In genomic region chr7:48390381-48391327, GRCh38 we compare ENCODE assay signal across 16 cellular contexts.
DNase-seq lines count a peak whose midpoint lies in the region; ATAC-seq and TF ChIP-seq lines count a peak whose summit lies in the region.
"Had no signal": no experiment of that assay in that cellular context is flagged by ENCODE, and none has a peak within 500 bp of the region (broad histone marks: within the 10 kb centered on the region; RNA-seq: fewer than 3 reads in every experiment).

No MANE protein-coding gene starts in this region.

- H3K9me3 Mint-ChIP-seq in MCF 10A (ENCODE audit: unreplicated experiment), result peaks cover 14% of the 10 kb centered on the region
- H3K9me3 Mint-ChIP-seq: H9 had no signal

- H3K27ac Mint-ChIP-seq in MCF 10A (ENCODE audit: low read depth, unreplicated experiment), result peak overlapping the region; percentile 95
- H3K27ac Mint-ChIP-seq: H9 had no signal

- H3K9ac ChIP-seq in smooth muscle cell (ENCODE audit: low read depth), result no peak overlapping the region

- no peak for ATAC-seq in HG02588 (IDR thresholded peaks at IDR 0.05; ENCODE audit: unreplicated experiment)
- ATAC-seq: naive thymus-derived CD8-positive, alpha-beta T cell had no signal

- no peaks in the 10 kb centered on the region for H3K36me3 Mint-ChIP-seq in MCF 10A (ENCODE audit: insufficient read depth, unreplicated experiment)
- H3K36me3 Mint-ChIP-seq: naive thymus-derived CD8-positive, alpha-beta T cell had no signal

- no peak for TF ChIP-seq CTCF in MCF 10A (IDR thresholded peaks at IDR 0.05; ENCODE audit: unreplicated experiment)
- TF ChIP-seq CTCF in smooth muscle cell (IDR thresholded peaks at IDR 0.05; ENCODE audit: borderline replicate concordance, insufficient read depth, poor library complexity, severe bottlenecking), result no peak

- no peak overlapping the region for H3K4me3 ChIP-seq in smooth muscle cell
- H3K4me3 ChIP-seq: thoracic aorta had no signal

- no peaks in the 10 kb centered on the region for H3K27me3 Mint-ChIP-seq in MCF 10A (ENCODE audit: insufficient read depth, unreplicated experiment)

- no TSS peak for BruUV-seq in MCF 10A (replicated peaks; lab: Mats Ljungman, UMichigan)

- no peaks in the 10 kb centered on the region for H3K27me3 ChIP-seq in smooth muscle cell (ENCODE audit: low read depth)

- peaks cover 5% of the 10 kb centered on the region for H3F3A ChIP-seq in smooth muscle cell (ENCODE audit: low read depth)

- no peak overlapping the region for H3K4me3 Mint-ChIP-seq in MCF 10A (ENCODE audit: unreplicated experiment)
- H3K4me3 Mint-ChIP-seq: H9; naive thymus-derived CD8-positive, alpha-beta T cell had no signal

- H3K27ac ChIP-seq in smooth muscle cell (ENCODE audit: low read depth), result peak overlapping the region; percentile 32
- H3K27ac ChIP-seq: 22Rv1, thoracic aorta had no signal

- CTCF ChIA-PET in MCF 10A (lab: Yijun Ruan, JAX), result interaction anchor here (0.6 to 2.3 kb wide), 3 partner anchors 11 to 91 kb away, joined by 3 to 8 read pairs (median 3); no protein-coding TSS in a partner anchor

- no peaks in the 10 kb centered on the region for H3K9me3 ChIP-seq in smooth muscle cell (replicated peaks; ENCODE audit: low read depth)
- H3K9me3 ChIP-seq: thoracic aorta had no signal

- intact Hi-C loops in MCF 10A (cut with micrococcal nuclease), result no loop called here

- no peaks in the 10 kb centered on the region for H3K79me2 ChIP-seq in smooth muscle cell (ENCODE audit: low read depth)

- H3K4me1 ChIP-seq in smooth muscle cell (ENCODE audit: low read depth), result peaks cover 5% of the 10 kb centered on the region

- POLR2A ChIA-PET in MCF 10A (lab: Yijun Ruan, JAX), result interaction anchor here (0.7 kb wide), 1 partner anchor 36 kb away, joined by 3 read pairs; no protein-coding TSS in a partner anchor

- WGBS in smooth muscle cell (ENCODE audit: low lambda C conversion rate), result 62% methylated on average over 6 of the region's 6 CpGs

- H3K36me3 ChIP-seq in smooth muscle cell (ENCODE audit: low read depth), result no peaks in the 10 kb centered on the region
- H3K36me3 ChIP-seq: thoracic aorta had no signal

- H3K4me2 ChIP-seq in smooth muscle cell, result peak overlapping the region; percentile 54

- H4K20me1 ChIP-seq in smooth muscle cell (ENCODE audit: low read depth), result no peaks in the 10 kb centered on the region

- peak; percentile 30 for DNase-seq in NCI-H1092 (lab: John Stamatoyannopoulos, UW)
- DNase-seq in NCI-H1092 treated with DMSO at 0.1 percent for 48 hours (lab: John Stamatoyannopoulos, UW), result no peak
- DNase-seq in NCI-H748 (lab: John Stamatoyannopoulos, UW; ENCODE audit: unreplicated experiment), result peak; percentile 69
- DNase-seq in MCF 10A (ENCODE audit: unreplicated experiment), result no peak
- DNase-seq in smooth muscle cell (lab: John Stamatoyannopoulos, UW; ENCODE audit: unreplicated experiment), result no peak
- DNase-seq in NCI-H2081 (lab: John Stamatoyannopoulos, UW), result no peak
- DNase-seq in NK-92 treated with Interleukin-12 subunit alpha and Interleukin-12 subunit beta, amount 100 ng/mL, for 24 hours (lab: John Stamatoyannopoulos, UW), result no peak
- DNase-seq: activated CD4-positive, alpha-beta T cell treated with anti-CD3 and anti-CD28 coated beads, Interleukin-2, amount 50 U/mL, for 48 hours; activated gamma-delta T cell treated with Interleukin-2 at 50 U/mL for 16 hours; H9; naive thymus-derived CD8-positive, alpha-beta T cell; NCI-H526; T-helper 1 cell had no signal

- H2AFZ ChIP-seq in smooth muscle cell (ENCODE audit: low read depth), result peak overlapping the region; percentile 0

- H3K4me1 Mint-ChIP-seq in MCF 10A (ENCODE audit: insufficient read depth, unreplicated experiment), result peaks cover 22% of the 10 kb centered on the region
- H3K4me1 Mint-ChIP-seq: H9 had no signal

Comparison
In these comparisons a context has a peak if more than half of its experiments do, and no peak if none do; other contexts are left out.
1. DNase-seq: peak in NCI-H1092 (single experiment) and NCI-H748 (single experiment); none in NCI-H1092 treated with DMSO at 0.1 percent for 48 hours (single experiment), MCF 10A (single experiment), smooth muscle cell (single experiment), NCI-H2081 (0 of 2) and NK-92 treated with Interleukin-12 subunit alpha and Interleukin-12 subunit beta, amount 100 ng/mL, for 24 hours (single experiment).